ENCODE assay signal across 8 cellular contexts in the genomic region with DNA sequence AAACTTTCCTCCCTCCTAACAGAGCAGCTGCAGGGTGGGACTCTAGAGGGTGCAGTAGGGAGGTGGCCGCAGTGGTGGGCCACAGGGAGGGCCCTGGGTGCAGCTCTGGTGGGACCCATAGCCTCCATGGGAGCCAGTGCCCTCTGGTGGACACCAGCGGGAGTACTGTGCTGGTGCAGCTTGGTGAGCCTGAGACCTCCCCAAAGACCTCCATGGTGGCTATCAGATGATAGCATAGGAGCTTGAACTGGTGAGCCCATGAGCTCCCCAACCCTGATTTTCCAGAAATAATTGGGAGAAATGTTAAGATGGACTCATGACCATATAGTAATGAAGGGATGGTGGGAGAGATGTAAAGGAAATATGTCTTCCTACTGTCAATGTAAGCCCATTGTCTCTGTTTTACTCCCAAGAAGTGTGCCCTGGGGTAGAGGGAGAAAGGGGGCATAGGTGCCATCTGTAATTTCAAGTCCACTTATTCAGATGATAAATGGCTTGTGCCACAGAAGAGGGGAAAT.
DNase-seq lines count a peak whose midpoint lies in the region; ATAC-seq and TF ChIP-seq lines count a peak whose summit lies in the region.

No MANE protein-coding gene starts in this region.

- H4K20me1 ChIP-seq in osteoblast (ENCODE audit: insufficient read depth, low read length), result no peaks in the 10 kb centered on the region

- H3K27ac Mint-ChIP-seq in activated CD4-positive, alpha-beta T cell treated with anti-CD3 and anti-CD28 coated beads for 36 hours, result no peak overlapping the region

- no peak overlapping the region for H2AFZ ChIP-seq in osteoblast (ENCODE audit: low read length)

- POLR2A ChIA-PET in activated CD4-positive, alpha-beta T cell treated with anti-CD3 and anti-CD28 coated beads for 36 hours (lab: Charles Lee), result no interaction called here

- H3K36me3 ChIP-seq in HAP-1 (replicated peaks) (no peaks in the 10 kb centered on the region), osteoblast (ENCODE audit: insufficient read depth, low read length) (no peaks in the 10 kb centered on the region)

- ATAC-seq in activated CD4-positive, alpha-beta T cell treated with anti-CD3 and anti-CD28 coated beads for 36 hours, result no peak
- no peak for ATAC-seq in HG02763 (IDR thresholded peaks at IDR 0.05; ENCODE audit: unreplicated experiment)

- H3K9me3 Mint-ChIP-seq in activated CD4-positive, alpha-beta T cell treated with anti-CD3 and anti-CD28 coated beads for 36 hours (ENCODE audit: low read depth), result no peaks in the 10 kb centered on the region

- peaks cover 3% of the 10 kb centered on the region; the same call in 1 of the 2 replicates for H3K9me3 ChIP-seq in HAP-1
- H3K9me3 ChIP-seq in osteoblast (ENCODE audit: low read depth, low read length), result no peaks in the 10 kb centered on the region

- no peak overlapping the region for H3K4me3 ChIP-seq in HAP-1
- no peak overlapping the region for H3K4me3 ChIP-seq in astrocyte of the cerebellum (ENCODE audit: low read depth, low read length)
- no peak overlapping the region for H3K4me3 ChIP-seq in osteoblast (ENCODE audit: insufficient read depth, low read length)

- TF ChIP-seq CTCF in astrocyte of the cerebellum (IDR thresholded peaks at IDR 0.05; ENCODE audit: low read depth, low read length, missing control alignments), result peak; percentile 51
- TF ChIP-seq CTCF in osteoblast (IDR thresholded peaks at IDR 0.05; ENCODE audit: extremely low read depth, low read depth, low read length), result peak; percentile 66

- H3K4me2 ChIP-seq in osteoblast (ENCODE audit: insufficient read depth, low read length), result no peak overlapping the region

- no peak overlapping the region for H3K4me3 Mint-ChIP-seq in activated CD4-positive, alpha-beta T cell treated with anti-CD3 and anti-CD28 coated beads for 36 hours

- peaks cover 10% of the 10 kb centered on the region for H3K27me3 Mint-ChIP-seq in activated CD4-positive, alpha-beta T cell treated with anti-CD3 and anti-CD28 coated beads for 36 hours

- H3K27me3 ChIP-seq in HAP-1 (ENCODE audit: low read depth) (no peaks in the 10 kb centered on the region), osteoblast (ENCODE audit: insufficient read depth, low read length) (peaks cover 5% of the 10 kb centered on the region)

- in situ Hi-C loops in HAP-1 (cut with MboI; ENCODE audit: low sequenced_read_pairs) (loop anchor here (5.0 kb wide), 1 partner anchor 60 kb away; no protein-coding TSS in a partner anchor), astrocyte of the cerebellum (cut with HindIII; ENCODE audit: low sequenced_read_pairs) (no loop called here)

- no peaks in the 10 kb centered on the region for H3K79me2 ChIP-seq in osteoblast (ENCODE audit: insufficient read depth, low read length)

- no peak overlapping the region for H3K27ac ChIP-seq in osteoblast (ENCODE audit: low read depth, low read length)

- H3K4me1 ChIP-seq in HAP-1, result no peaks in the 10 kb centered on the region
- H3K4me1 ChIP-seq in osteoblast (ENCODE audit: insufficient read depth, low read length), result no peaks in the 10 kb centered on the region

- no peaks in the 10 kb centered on the region for H3K4me1 Mint-ChIP-seq in activated CD4-positive, alpha-beta T cell treated with anti-CD3 and anti-CD28 coated beads for 36 hours

- CTCF ChIA-PET in activated CD4-positive, alpha-beta T cell treated with anti-CD3 and anti-CD28 coated beads for 36 hours (lab: Charles Lee), result interaction anchor here (0.5 to 1.7 kb wide), 13 partner anchors 9 to 659 kb away, joined by 3 to 4 read pairs (median 3); no protein-coding TSS in a partner anchor

- peak; percentile 60 for DNase-seq in activated CD4-positive, alpha-beta T cell treated with anti-CD3 and anti-CD28 coated beads for 36 hours
- DNase-seq in activated CD4-positive, alpha-beta T cell treated with anti-CD3 and anti-CD28 coated beads for 1 hour, result no peak
- DNase-seq in HAP-1 (ENCODE audit: low spot score in 2 of 2) (peak; percentile 28 to 82), NCI-H1105 (lab: John Stamatoyannopoulos, UW) (peak; percentile 3), astrocyte of the cerebellum (ENCODE audit: low read depth) (no peak), osteoblast (ENCODE audit: insufficient read length, low spot score, missing footprints) (peak; percentile 39), cerebellum (ENCODE audit: low spot score) (no peak)

- intact Hi-C loops in activated CD4-positive, alpha-beta T cell treated with anti-CD3 and anti-CD28 coated beads for 36 hours (cut with DNase I, micrococcal nuclease), result loop anchor here in 1 of 2 experiments (10.0 kb wide), 2 partner anchors 327 to 437 kb away; no protein-coding TSS in a partner anchor

- no peaks in the 10 kb centered on the region for H3K36me3 Mint-ChIP-seq in activated CD4-positive, alpha-beta T cell treated with anti-CD3 and anti-CD28 coated beads for 36 hours (ENCODE audit: low read depth)

Comparison
In these comparisons a context has a peak if more than half of its experiments do, and no peak if none do; other contexts are left out.
1. DNase-seq: peak in activated CD4-positive, alpha-beta T cell treated with anti-CD3 and anti-CD28 coated beads for 36 hours (single experiment), HAP-1 (2 of 2), NCI-H1105 (single experiment) and osteoblast (single experiment); none in activated CD4-positive, alpha-beta T cell treated with anti-CD3 and anti-CD28 coated beads for 1 hour (single experiment), astrocyte of the cerebellum (single experiment) and cerebellum (single experiment).